In genomic region chr14:33404964-33405574, GRCh38 we compare ENCODE assay signal across 2 cellular contexts.
TF ChIP-seq lines count a peak whose summit lies in the region.

No MANE protein-coding gene starts in this region.

TF ChIP-seq in GM23338, 12 proteins besides CTCF, POLR2A, EP300 and RAD21:
- TF ChIP-seq CREB1 (CRISPR knock-in tag; IDR thresholded peaks at IDR 0.05; ENCODE audit: low read depth): no peak
- TF ChIP-seq ZNF114 (CRISPR knock-in tag; IDR thresholded peaks at IDR 0.05): no peak
- TF ChIP-seq ZNF462 (CRISPR knock-in tag; IDR thresholded peaks at IDR 0.05): no peak
- TF ChIP-seq ZNF331 (CRISPR knock-in tag; IDR thresholded peaks at IDR 0.05; ENCODE audit: low read depth): no peak
- TF ChIP-seq POLR2AphosphoS5 (IDR thresholded peaks at IDR 0.05; ENCODE audit: low read depth): no peak
- no peak for TF ChIP-seq NANOG (IDR thresholded peaks at IDR 0.05; ENCODE audit: borderline replicate concordance)
- no peak for TF ChIP-seq ETS1 (IDR thresholded peaks at IDR 0.05)
- TF ChIP-seq EZH2phosphoT487 (IDR thresholded peaks at IDR 0.05; ENCODE audit: unreplicated experiment): no peak
- no peak for TF ChIP-seq REST (IDR thresholded peaks at IDR 0.05; ENCODE audit: unreplicated experiment)
- TF ChIP-seq JUNB (IDR thresholded peaks at IDR 0.05; ENCODE audit: unreplicated experiment): no peak
- no peak for TF ChIP-seq STAT1 (IDR thresholded peaks at IDR 0.05; ENCODE audit: unreplicated experiment)
- no peak for TF ChIP-seq EZH2 (IDR thresholded peaks at IDR 0.05; ENCODE audit: low read depth, unreplicated experiment)

TF ChIP-seq in H1, 55 proteins besides CTCF, POLR2A, EP300 and RAD21:
- TF ChIP-seq CBX5 (IDR thresholded peaks at IDR 0.05; ENCODE audit: low read depth, low read length) (0 out of 2 replicates have a peak, but pooled peaks have one; percentile 52), POLR2AphosphoS5 (IDR thresholded peaks at IDR 0.05; ENCODE audit: low read depth, low read length) (no peak), YY1 (IDR thresholded peaks at IDR 0.05; ENCODE audit: low read depth, low read length) (peak; percentile 62; the same call in 1 of the 2 replicates)
